Comparison of ENCODE assay signal across 10 cellular contexts in genomic region chr18:12879840-12880531, GRCh38. TPM values are rescaled to one million over a fixed set of nuclear protein-coding genes. Genes with fewer than 3 reads are reported as not detected.
A peak's percentile ranks its signal among the peaks of the same experiment; 100 is the strongest.
DNase-seq lines count a peak whose midpoint lies in the region; ATAC-seq lines count a peak whose summit lies in the region.
"Had no signal": no experiment of that assay in that cellular context is flagged by ENCODE, and none has a peak within 500 bp of the region (broad histone marks: within the 10 kb centered on the region; RNA-seq: fewer than 3 reads in every experiment).

No MANE protein-coding gene starts in this region.

- POLR2A ChIA-PET in CD8-positive, alpha-beta memory T cell (lab: Charles Lee), result no interaction called here
- POLR2A ChIA-PET in naive thymus-derived CD8-positive, alpha-beta T cell (lab: Charles Lee), result no interaction called here

- peaks cover 12% of the 10 kb centered on the region; the same call in 1 of the 2 replicates for H3F3A ChIP-seq in GM23248 (ENCODE audit: insufficient read depth)

- in situ Hi-C loops in GM23248 (cut with MboI), result no loop called here

- peaks cover 66 to 83% (median 76%) of the 10 kb centered on the region in 3 donors for H3K4me1 Mint-ChIP-seq in CD8-positive, alpha-beta memory T cell
- H3K4me1 Mint-ChIP-seq in IgD-negative memory B cell, result peaks cover 61 to 68% (median 63%) of the 10 kb centered on the region in 3 donors
- peaks cover 55% of the 10 kb centered on the region for H3K4me1 Mint-ChIP-seq in activated T-helper 2 cell treated with anti-CD3 and anti-CD28 coated beads, Interferon-gamma antibody, Interleukin-2, Interleukin-4, amounts not matched to agents 10 μg/mL and 5 μg/mL and 100 μg/mL, durations not matched to agents 14 hours and 24 hours and 36 hours (ENCODE audit: low read depth)
- H3K4me1 Mint-ChIP-seq in naive thymus-derived CD8-positive, alpha-beta T cell, result peaks cover 39 to 80% (median 74%) of the 10 kb centered on the region in 4 donors

- ATAC-seq in naive thymus-derived CD8-positive, alpha-beta T cell, result no peak
- no peak for ATAC-seq in GM19023 (IDR thresholded peaks at IDR 0.05; ENCODE audit: unreplicated experiment)
- ATAC-seq: activated CD4-positive, CD25-positive, alpha-beta regulatory T cell treated with anti-CD3 and anti-CD28 coated beads, Interleukin-2, amount 50 U/mL, for 24 hours had no signal

- CTCF ChIA-PET in CD8-positive, alpha-beta memory T cell (lab: Charles Lee), result interaction anchor here (1.5 kb wide), 1 partner anchor 55 kb away, joined by 4 read pairs; no protein-coding TSS in a partner anchor

- WGBS in GM23248 (ENCODE audit: low coverage in 1 of 2, low lambda C conversion rate in 2 of 2, missing lambda C conversion rate in 2 of 2), 2 experiments, result 95 to 97% methylated on average over 7 of the region's 7 CpGs

- no peak overlapping the region for H3K9ac ChIP-seq in GM23248

- no peaks in the 10 kb centered on the region for H3K36me3 ChIP-seq in CD8-positive, alpha-beta memory T cell (ENCODE audit: insufficient read depth, low read length)
- no peaks in the 10 kb centered on the region for H3K36me3 ChIP-seq in GM23248 (ENCODE audit: low read depth)

- H4K20me1 ChIP-seq in GM23248 (ENCODE audit: insufficient read depth), result 0 out of 2 replicates have a peak, but pooled peaks cover 6% of the 10 kb centered on the region

- peak overlapping the region; percentile 16 to 80 (median 60) for H3K4me3 Mint-ChIP-seq in CD8-positive, alpha-beta memory T cell
- peak overlapping the region; percentile 67 to 97 (median 89) for H3K4me3 Mint-ChIP-seq in IgD-negative memory B cell
- peak overlapping the region; percentile 17 for H3K4me3 Mint-ChIP-seq in activated T-helper 2 cell treated with anti-CD3 and anti-CD28 coated beads, Interferon-gamma antibody, Interleukin-2, Interleukin-4, amounts not matched to agents 10 μg/mL and 5 μg/mL and 100 μg/mL, durations not matched to agents 14 hours and 24 hours and 36 hours (ENCODE audit: low read depth)
- H3K4me3 Mint-ChIP-seq in naive thymus-derived CD8-positive, alpha-beta T cell, result peak overlapping the region; percentile 0 to 85 (median 56)

- H3K36me3 Mint-ChIP-seq in CD8-positive, alpha-beta memory T cell, result peaks cover 0 to 18% (median 7%) of the 10 kb centered on the region in 3 donors
- H3K36me3 Mint-ChIP-seq in IgD-negative memory B cell, result no peaks in the 10 kb centered on the region
- H3K36me3 Mint-ChIP-seq in activated T-helper 2 cell treated with anti-CD3 and anti-CD28 coated beads, Interferon-gamma antibody, Interleukin-2, Interleukin-4, amounts not matched to agents 10 μg/mL and 5 μg/mL and 100 μg/mL, durations not matched to agents 14 hours and 24 hours and 36 hours (ENCODE audit: low read depth), result peaks cover 44% of the 10 kb centered on the region
- peaks cover 0 to 5% (median 0%) of the 10 kb centered on the region in 3 donors for H3K36me3 Mint-ChIP-seq in naive thymus-derived CD8-positive, alpha-beta T cell

- peak overlapping the region; percentile 12 to 88 (median 68) for H3K27ac Mint-ChIP-seq in CD8-positive, alpha-beta memory T cell
- peak overlapping the region; percentile 92 to 99 (median 95) for H3K27ac Mint-ChIP-seq in IgD-negative memory B cell
- H3K27ac Mint-ChIP-seq in activated T-helper 2 cell treated with anti-CD3 and anti-CD28 coated beads, Interferon-gamma antibody, Interleukin-2, Interleukin-4, amounts not matched to agents 10 μg/mL and 5 μg/mL and 100 μg/mL, durations not matched to agents 14 hours and 24 hours and 36 hours, result peak overlapping the region; percentile 58
- peak overlapping the region; percentile 5 to 96 (median 68) for H3K27ac Mint-ChIP-seq in naive thymus-derived CD8-positive, alpha-beta T cell

- H3K4me3 ChIP-seq in CD8-positive, alpha-beta memory T cell (ENCODE audit: low read length), result no peak overlapping the region
- no peak overlapping the region for H3K4me3 ChIP-seq in GM23248

- H3K4me1 ChIP-seq in CD8-positive, alpha-beta memory T cell (ENCODE audit: insufficient read depth, low read length), result peaks cover 52% of the 10 kb centered on the region
- peaks cover 15% of the 10 kb centered on the region for H3K4me1 ChIP-seq in GM23248 (ENCODE audit: insufficient read depth)

- H3K9me2 ChIP-seq in GM23248 (ENCODE audit: insufficient read depth), result no peaks in the 10 kb centered on the region

- H3K4me2 ChIP-seq in GM23248 (ENCODE audit: unreplicated experiment), result no peak overlapping the region

- intact Hi-C loops in activated T-helper 2 cell treated with anti-CD3 and anti-CD28 coated beads, Interferon-gamma antibody, Interleukin-2, Interleukin-4, amounts not matched to agents 10 μg/mL and 5 μg/mL and 100 μg/mL, durations not matched to agents 14 hours and 24 hours and 36 hours (cut with micrococcal nuclease), result loop anchor here (2.0 to 5.0 kb wide), 3 partner anchors 17 to 847 kb away; partner anchors contain the start of genes FAM210A and RNMT

- H3K9me3 ChIP-seq in CD8-positive, alpha-beta memory T cell (ENCODE audit: low read length), result no peaks in the 10 kb centered on the region
- no peaks in the 10 kb centered on the region for H3K9me3 ChIP-seq in GM23248 (ENCODE audit: low read depth)

- H2AFZ ChIP-seq in GM23248, result no peak overlapping the region

- H3K27ac ChIP-seq in CD8-positive, alpha-beta memory T cell (ENCODE audit: low read depth, low read length), result no peak overlapping the region
- no peak overlapping the region for H3K27ac ChIP-seq in GM23248

- peaks cover 0 to 7% of the 10 kb centered on the region in 2 donors for H3K27me3 Mint-ChIP-seq in CD8-positive, alpha-beta memory T cell
- no peaks in the 10 kb centered on the region for H3K27me3 Mint-ChIP-seq in IgD-negative memory B cell
- no peaks in the 10 kb centered on the region for H3K27me3 Mint-ChIP-seq in activated T-helper 2 cell treated with anti-CD3 and anti-CD28 coated beads, Interferon-gamma antibody, Interleukin-2, Interleukin-4, amounts not matched to agents 10 μg/mL and 5 μg/mL and 100 μg/mL, durations not matched to agents 14 hours and 24 hours and 36 hours (ENCODE audit: low read depth)
- no peaks in the 10 kb centered on the region for H3K27me3 Mint-ChIP-seq in naive thymus-derived CD8-positive, alpha-beta T cell

- DNase-seq in CD8-positive, alpha-beta memory T cell, result no peak
- no peak for DNase-seq in activated T-helper 2 cell treated with anti-CD3 and anti-CD28 coated beads, Interferon-gamma antibody, Interleukin-2, Interleukin-4, amounts not matched to agents 10 μg/mL and 5 μg/mL and 100 μg/mL, durations not matched to agents 14 hours and 24 hours and 36 hours (ENCODE audit: low spot score)
- DNase-seq in naive thymus-derived CD8-positive, alpha-beta T cell, result peak in 1 of 10 donors; percentile 4
- no peak for DNase-seq in activated CD4-positive, CD25-positive, alpha-beta regulatory T cell (lab: John Stamatoyannopoulos, UW)
- DNase-seq in cerebellar cortex (ENCODE audit: low spot score) (no peak), GM23248 (no peak)
- DNase-seq: NCI-H510A treated with DMSO at 0.1 percent for 48 hours had no signal

- no peaks in the 10 kb centered on the region for H3K27me3 ChIP-seq in CD8-positive, alpha-beta memory T cell (ENCODE audit: insufficient read depth, low read length, poor library complexity, severe bottlenecking)
- no peaks in the 10 kb centered on the region for H3K27me3 ChIP-seq in GM23248 (replicated peaks; ENCODE audit: insufficient read depth)

- H3K9me3 Mint-ChIP-seq in CD8-positive, alpha-beta memory T cell, result peaks cover 0 to 2% (median 0%) of the 10 kb centered on the region in 5 donors
- H3K9me3 Mint-ChIP-seq in IgD-negative memory B cell, result no peaks in the 10 kb centered on the region
- H3K9me3 Mint-ChIP-seq in activated T-helper 2 cell treated with anti-CD3 and anti-CD28 coated beads, Interferon-gamma antibody, Interleukin-2, Interleukin-4, amounts not matched to agents 10 μg/mL and 5 μg/mL and 100 μg/mL, durations not matched to agents 14 hours and 24 hours and 36 hours, result peaks cover 4% of the 10 kb centered on the region
- no peaks in the 10 kb centered on the region for H3K9me3 Mint-ChIP-seq in naive thymus-derived CD8-positive, alpha-beta T cell

- peaks cover 89% of the 10 kb centered on the region for H3K79me2 ChIP-seq in GM23248 (ENCODE audit: insufficient read depth)

RNA-seq across cellular contexts. Expression of gene PTPN2, which starts 4.1 kb away (rescaled TPM):
- total RNA-seq in CD8-positive, alpha-beta memory T cell, result 10 to 100 TPM; 52.6 to 60.3 TPM
- 91.9 TPM for polyA plus RNA-seq in CD8-positive, alpha-beta memory T cell
- polyA plus RNA-seq in IgD-negative memory B cell, result 97.8 TPM
- 57.3 and 60.6 TPM in 2 replicates for total RNA-seq in activated T-helper 2 cell treated with anti-CD3 and anti-CD28 coated beads, Interferon-gamma antibody, Interleukin-2, Interleukin-4, amounts not matched to agents 10 μg/mL and 5 μg/mL and 100 μg/mL, durations not matched to agents 14 hours and 24 hours and 36 hours
- 10 to 100 TPM; 62.7 to 71.7 TPM for total RNA-seq in naive thymus-derived CD8-positive, alpha-beta T cell
- polyA plus RNA-seq in naive thymus-derived CD8-positive, alpha-beta T cell, result 10 to 100 TPM; 71.4 to 76.1 (median 74.2) TPM
- total RNA-seq in GM23248 (2014; rRNA removed; shearing (Covaris generic)), result 18.4 and 36.9 TPM in 2 replicates
- polyA plus RNA-seq in GM23248 (2016; fragmentation: Nextera tagmentation; extraction: Ambion mirVana), result 30.5 and 30.6 TPM in 2 replicates

Comparison
In these comparisons a context has a peak if more than half of its experiments do, and no peak if none do; other contexts are left out.
1. H3K4me3 Mint-ChIP-seq: peak in every context shown above with its lines; median percentile 89 in IgD-negative memory B cell; 60 in CD8-positive, alpha-beta memory T cell; 56 in naive thymus-derived CD8-positive, alpha-beta T cell; 17 in activated T-helper 2 cell treated with anti-CD3 and anti-CD28 coated beads, Interferon-gamma antibody, Interleukin-2, Interleukin-4, amounts not matched to agents 10 μg/mL and 5 μg/mL and 100 μg/mL, durations not matched to agents 14 hours and 24 hours and 36 hours.